ENCODE assay signal across 26 cellular contexts in genomic region chr7:81467964-81468363, GRCh38.
"Had no signal": no experiment of that assay in that cellular context is flagged by ENCODE, and none has a peak within 500 bp of the region (broad histone marks: within the 10 kb centered on the region; RNA-seq: fewer than 3 reads in every experiment).

No MANE protein-coding gene starts in this region.

- H3K27ac ChIP-seq: heart right ventricle, left lung, lower lobe of right lung, ovary, right atrium auricular region, right lobe of liver, stomach, testis, thyroid gland, upper lobe of right lung had no signal

- H3K36me3 Mint-ChIP-seq: naive B cell; natural killer cell; stimulated activated naive B cell treated with anti-CD40 and anti-IgM and Interleukin-4, amounts not matched to agents 10 μg/mL and 1 μg/mL and 100 μg/mL, for 72 hours had no signal

- H3K9me3 Mint-ChIP-seq: naive B cell; natural killer cell; stimulated activated naive B cell treated with anti-CD40 and anti-IgM and Interleukin-4, amounts not matched to agents 10 μg/mL and 1 μg/mL and 100 μg/mL, for 72 hours had no signal

- H3K4me1 Mint-ChIP-seq: naive B cell; natural killer cell; stimulated activated naive B cell treated with anti-CD40 and anti-IgM and Interleukin-4, amounts not matched to agents 10 μg/mL and 1 μg/mL and 100 μg/mL, for 72 hours had no signal

- H3K36me3 ChIP-seq: heart right ventricle, left lung, lower lobe of right lung, ovary, right atrium auricular region, right lobe of liver, stomach, thyroid gland, upper lobe of right lung had no signal

- H3K27ac Mint-ChIP-seq: naive B cell; natural killer cell; progenitor cell of endocrine pancreas; stimulated activated naive B cell treated with anti-CD40 and anti-IgM and Interleukin-4, amounts not matched to agents 10 μg/mL and 1 μg/mL and 100 μg/mL, for 72 hours had no signal

- H3K9me3 ChIP-seq: heart right ventricle, left lung, lower lobe of right lung, ovary, right atrium auricular region, right lobe of liver, stomach, testis, thyroid gland, upper lobe of right lung had no signal

- H3K4me1 ChIP-seq: left lung, lower lobe of right lung, testis, thyroid gland, upper lobe of right lung had no signal

- H3K27me3 ChIP-seq: heart right ventricle, left lung, ovary, right atrium auricular region, right lobe of liver, stomach, testis, thyroid gland, upper lobe of right lung had no signal

- ATAC-seq: heart right ventricle; left cardiac atrium; left lung; lower lobe of right lung; natural killer cell; right lobe of liver; stimulated activated naive B cell treated with anti-CD40 and anti-IgM and Interleukin-4, amounts not matched to agents 10 μg/mL and 1 μg/mL and 100 μg/mL, for 72 hours; stimulated activated naive CD8-positive, alpha-beta T cell treated with anti-CD3 and anti-CD28 coated beads, Interleukin-15, Interleukin-2, amounts not matched to agents 100 U/mL and 50 U/mL, for 24 hours; upper lobe of right lung had no signal

- H3K4me3 Mint-ChIP-seq: naive B cell; natural killer cell; stimulated activated naive B cell treated with anti-CD40 and anti-IgM and Interleukin-4, amounts not matched to agents 10 μg/mL and 1 μg/mL and 100 μg/mL, for 72 hours had no signal

- H3K4me3 ChIP-seq: heart right ventricle, left lung, lower lobe of right lung, ovary, right atrium auricular region, right lobe of liver, stomach, testis, thyroid gland, upper lobe of right lung had no signal

- DNase-seq: heart right ventricle; hippocampal formation; kidney glomerular epithelial cell; left cardiac atrium; left lung; lower lobe of right lung; mammary epithelial cell; mesenchymal stem cell; midbrain; naive B cell; natural killer cell; ovary; right lobe of liver; stimulated activated CD4-positive, alpha-beta T cell treated with anti-CD3 and anti-CD28 coated beads, Interleukin-12 subunit alpha, Interleukin-12 subunit beta, amount 100 ng/mL, for 4 hours; stimulated activated CD4-positive, alpha-beta T cell treated with anti-CD3 and anti-CD28 coated beads, Interleukin-15, amount 100 ng/mL, for 24 hours; stimulated activated CD4-positive, alpha-beta T cell treated with anti-CD3 and anti-CD28 coated beads, Interleukin-2, amount 100 ng/mL, for 24 hours; stimulated activated CD4-positive, alpha-beta T cell treated with anti-CD3 and anti-CD28 coated beads, Interleukin-4, amount 100 ng/mL, for 1 hour; stimulated activated naive B cell treated with anti-CD40 and anti-IgM and Interleukin-4, amounts not matched to agents 10 μg/mL and 1 μg/mL and 100 μg/mL, for 72 hours; stimulated activated naive CD8-positive, alpha-beta T cell treated with anti-CD3 and anti-CD28 coated beads, Interleukin-15, Interleukin-2, amounts not matched to agents 100 U/mL and 50 U/mL, for 24 hours; stomach; testis; thyroid gland; trophoblast cell; upper lobe of right lung had no signal
